7 cellular contexts compared by ENCODE assay signal in the genomic region with DNA sequence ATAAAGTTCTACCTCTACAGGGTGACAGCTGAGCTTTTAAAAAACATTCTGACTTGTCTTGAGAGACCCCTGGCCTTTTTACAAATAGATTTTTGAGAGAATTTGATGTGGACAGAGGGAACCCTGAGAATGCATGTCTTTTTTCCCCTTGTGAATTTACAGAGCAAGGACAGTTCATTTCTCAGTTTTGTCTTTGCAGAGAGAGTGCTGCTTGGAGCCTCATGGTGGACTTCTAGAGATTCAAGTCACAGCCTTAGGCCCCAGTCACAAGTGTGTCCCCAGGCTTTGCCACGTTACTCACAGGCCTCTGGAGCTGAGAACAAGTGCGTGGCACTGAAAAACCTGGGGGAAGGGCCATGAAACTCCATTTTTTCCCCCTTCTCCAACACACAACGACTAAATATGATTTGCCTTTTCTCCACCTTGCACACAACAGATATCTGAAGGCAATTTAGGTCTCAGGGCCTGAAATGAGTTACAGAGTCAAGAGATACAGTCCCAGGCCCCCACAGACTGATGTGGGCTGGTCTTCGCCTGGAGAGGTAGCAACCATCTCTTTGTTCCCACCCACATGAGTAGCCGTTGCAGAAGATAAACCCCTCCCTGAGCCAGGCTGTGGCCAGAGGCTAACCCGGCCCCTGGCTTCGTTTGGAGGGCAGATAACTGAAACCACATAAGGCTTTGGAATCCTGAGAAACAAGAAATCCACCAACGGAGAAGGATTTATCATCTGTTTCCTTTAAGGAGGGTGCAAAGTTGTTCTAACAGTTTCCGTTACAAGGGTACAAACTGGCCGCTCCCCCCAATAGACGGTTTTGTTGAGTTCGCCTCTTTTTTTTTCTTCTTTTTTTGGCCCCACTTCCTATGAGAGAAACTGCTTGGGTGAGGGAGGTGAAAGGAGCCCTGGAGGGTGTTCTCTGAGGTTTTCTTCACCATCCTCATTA. TPM values are rescaled to one million over a fixed set of nuclear protein-coding genes. Genes with fewer than 3 reads are reported as not detected.
DNase-seq lines count a peak whose midpoint lies in the region; ATAC-seq and TF ChIP-seq lines count a peak whose summit lies in the region.

No MANE protein-coding gene starts in this region.

- H3K27ac ChIP-seq in IMR-90 (ENCODE audit: insufficient read depth, low read length), result peak overlapping the region; percentile 95
- peak overlapping the region; percentile 97 to 100 for H3K27ac ChIP-seq in coronary artery

- no peaks in the 10 kb centered on the region for H3K9me3 ChIP-seq in IMR-90 (ENCODE audit: control insufficient read depth, insufficient read depth, low read length)

- peak overlapping the region; percentile 93 for H2BK120ac ChIP-seq in IMR-90 (ENCODE audit: low read depth, low read length)

- H4K8ac ChIP-seq in IMR-90 (ENCODE audit: low read depth in 2 of 2, low read length in 2 of 2), result peak overlapping the region; percentile 96 to 99

- peaks cover 18% of the 10 kb centered on the region for H3K9me1 ChIP-seq in IMR-90 (ENCODE audit: insufficient read depth, low read length)

- H4K5ac ChIP-seq in IMR-90 (ENCODE audit: low read depth, low read length), result peak overlapping the region; percentile 97

- BruUV-seq in IMR-90 (replicated peaks; lab: Mats Ljungman, UMichigan), result no TSS peak

- POLR2A ChIA-PET in IMR-90 (lab: Charles Lee; ENCODE audit: unreplicated experiment), result interaction anchor here (1.0 to 1.4 kb wide), 2 partner anchors 88 to 89 kb away, joined by 4 to 5 read pairs; no protein-coding TSS in a partner anchor

- WGBS in IMR-90 (ENCODE audit: extremely low coverage in 2 of 2, insufficient read length in 1 of 2), 2 experiments, result 60% methylated on average over 1 of the region's 12 CpGs; no CpG with 5 or more reads in 1 of the 2 experiments

- in situ Hi-C loops in IMR-90 (cut with MboI; ENCODE audit: low sequenced_read_pairs), result loop anchor here (5.0 kb wide), 1 partner anchor 94 kb away; no protein-coding TSS in a partner anchor

- intact Hi-C loops in IMR-90 (cut with micrococcal nuclease) (loop anchor here (1.0 kb wide), 1 partner anchor 14 kb away; no protein-coding TSS in a partner anchor), left colon (cut with DNase I, micrococcal nuclease) (loop anchor here in 1 of 2 donors (5.0 kb wide), 2 partner anchors 94 to 184 kb away; no protein-coding TSS in a partner anchor)

- peak overlapping the region; percentile 99 for H2AK9ac ChIP-seq in IMR-90 (replicated peaks; ENCODE audit: low read depth, low read length, poor library complexity)

- peaks cover 38 to 68% of the 10 kb centered on the region in 2 experiments for H3K79me1 ChIP-seq in IMR-90 (ENCODE audit: low read depth in 1 of 2, low read length in 2 of 2)

- peak overlapping the region; percentile 99 for H3K56ac ChIP-seq in IMR-90 (ENCODE audit: extremely low read depth, insufficient read depth, low read length)

- H3K14ac ChIP-seq in IMR-90 (replicated peaks; ENCODE audit: low read depth, low read length), result peak overlapping the region; percentile 100

- CTCF ChIA-PET in IMR-90 (lab: Yijun Ruan, JAX), result interaction anchor here (1.0 to 4.7 kb wide), 2 partner anchors 184 to 185 kb away, joined by 4 to 20 read pairs; no protein-coding TSS in a partner anchor

- H2AK5ac ChIP-seq in IMR-90 (ENCODE audit: low read depth, low read length), result peak overlapping the region; percentile 92

- H3K4me3 ChIP-seq in IMR-90 (ENCODE audit: insufficient read depth, low read depth, low read length), result peak overlapping the region; percentile 72
- H3K4me3 ChIP-seq in coronary artery, result peak overlapping the region; percentile 80

- H2BK20ac ChIP-seq in IMR-90 (ENCODE audit: low read depth, low read length), result peak overlapping the region; percentile 77

- H3K36me3 Mint-ChIP-seq in T-helper 2 cell treated with Interferon-gamma antibody and Interleukin-4, amounts not matched to agents 5 μg/mL and 100 μg/mL, for 36 hours (ENCODE audit: low read depth), result peaks cover 14% of the 10 kb centered on the region
- H3K36me3 Mint-ChIP-seq in stimulated activated memory B cell treated with anti-CD40 and anti-IgM and Interleukin-4, amounts not matched to agents 10 μg/mL and 1 μg/mL and 100 μg/mL, for 72 hours, result peaks cover 18% of the 10 kb centered on the region

- peak overlapping the region; percentile 93 for H3K9ac ChIP-seq in IMR-90 (ENCODE audit: low read depth, low read length)

- dilution Hi-C loops in IMR-90 (cut with HindIII; ENCODE audit: low sequenced_read_pairs, unreplicated experiment), result loop anchor here (25.0 kb wide), 1 partner anchor 199 kb away; no protein-coding TSS in a partner anchor

- no peaks in the 10 kb centered on the region for H3K9me3 Mint-ChIP-seq in T-helper 2 cell treated with Interferon-gamma antibody and Interleukin-4, amounts not matched to agents 5 μg/mL and 100 μg/mL, for 36 hours
- no peaks in the 10 kb centered on the region for H3K9me3 Mint-ChIP-seq in stimulated activated memory B cell treated with anti-CD40 and anti-IgM and Interleukin-4, amounts not matched to agents 10 μg/mL and 1 μg/mL and 100 μg/mL, for 72 hours

- H3K23ac ChIP-seq in IMR-90 (ENCODE audit: low read depth, low read length), result peak overlapping the region; percentile 97

- peaks cover 12% of the 10 kb centered on the region; the same call in 1 of the 2 replicates for H4K20me1 ChIP-seq in IMR-90 (ENCODE audit: insufficient read depth, low read length)

- H2AFZ ChIP-seq in IMR-90 (replicated peaks; ENCODE audit: low read length, poor library complexity), result peak overlapping the region; percentile 99

- H3K27me3 ChIP-seq in IMR-90 (ENCODE audit: control insufficient read depth, insufficient read depth, low read length), result no peaks in the 10 kb centered on the region

- peak overlapping the region; percentile 97 for H3K18ac ChIP-seq in IMR-90 (ENCODE audit: low read depth, low read length)

- no peak; the same call in 1 of the 2 replicates for TF ChIP-seq RAD21 in IMR-90 (IDR thresholded peaks at IDR 0.05; ENCODE audit: low read length)

- no peaks in the 10 kb centered on the region; the same call in 1 of the 2 replicates for H3K36me3 ChIP-seq in IMR-90 (ENCODE audit: control insufficient read depth, insufficient read depth, low read length)

- H3K4me3 Mint-ChIP-seq in T-helper 2 cell treated with Interferon-gamma antibody and Interleukin-4, amounts not matched to agents 5 μg/mL and 100 μg/mL, for 36 hours, result peak overlapping the region; percentile 94
- H3K4me3 Mint-ChIP-seq in stimulated activated memory B cell treated with anti-CD40 and anti-IgM and Interleukin-4, amounts not matched to agents 10 μg/mL and 1 μg/mL and 100 μg/mL, for 72 hours, result peak overlapping the region; percentile 98

- H3K27ac Mint-ChIP-seq in T-helper 2 cell treated with Interferon-gamma antibody and Interleukin-4, amounts not matched to agents 5 μg/mL and 100 μg/mL, for 36 hours, result peak overlapping the region; percentile 99
- H3K27ac Mint-ChIP-seq in stimulated activated memory B cell treated with anti-CD40 and anti-IgM and Interleukin-4, amounts not matched to agents 10 μg/mL and 1 μg/mL and 100 μg/mL, for 72 hours, result peak overlapping the region; percentile 99

- H3K4ac ChIP-seq in IMR-90 (ENCODE audit: low read depth, low read length), result peak overlapping the region; percentile 97

- H2BK5ac ChIP-seq in IMR-90 (ENCODE audit: low read depth, low read length, poor library complexity, severe bottlenecking), result peak overlapping the region; percentile 96

- ATAC-seq in IMR-90 (ENCODE audit: low read depth) (peak; percentile 47), left colon (peak; percentile 7), HG03095 (IDR thresholded peaks at IDR 0.05; ENCODE audit: unreplicated experiment) (no peak)
- peak; percentile 24 for ATAC-seq in stimulated activated memory B cell treated with anti-CD40 and anti-IgM and Interleukin-4, amounts not matched to agents 10 μg/mL and 1 μg/mL and 100 μg/mL, for 72 hours

- TF ChIP-seq CTCF in IMR-90 (conservative IDR thresholded peaks at IDR 0.05; ENCODE audit: low read depth, low read length) (no peak), coronary artery (IDR thresholded peaks at IDR 0.05) (no peak)

- TF ChIP-seq POLR2A in IMR-90 (IDR thresholded peaks at IDR 0.05; ENCODE audit: low read depth, low read length), result peak; percentile 52

- DNase-seq in GM04503 (ENCODE audit: low read depth), result peak; percentile 77
- DNase-seq in IMR-90, result peak; percentile 86
- peak; percentile 53 for DNase-seq in T-helper 2 cell treated with Interferon-gamma antibody and Interleukin-4, amounts not matched to agents 5 μg/mL and 100 μg/mL, for 36 hours (ENCODE audit: low spot score)
- peak; percentile 88 for DNase-seq in coronary artery (ENCODE audit: low spot score)
- DNase-seq in left colon, result peak; percentile 59 to 69

- peaks cover 35% of the 10 kb centered on the region for H3K4me1 ChIP-seq in IMR-90 (ENCODE audit: control insufficient read depth, insufficient read depth, low read length)

- H2BK15ac ChIP-seq in IMR-90 (ENCODE audit: low read depth, low read length), result peak overlapping the region; percentile 86

- peak overlapping the region; percentile 86 for H3K4me2 ChIP-seq in IMR-90 (ENCODE audit: low read depth, low read length)

- peak overlapping the region; percentile 100 for H4K91ac ChIP-seq in IMR-90 (ENCODE audit: insufficient read depth, low read depth, low read length)

- no peaks in the 10 kb centered on the region for H3K27me3 Mint-ChIP-seq in T-helper 2 cell treated with Interferon-gamma antibody and Interleukin-4, amounts not matched to agents 5 μg/mL and 100 μg/mL, for 36 hours (ENCODE audit: low read depth)
- H3K27me3 Mint-ChIP-seq in stimulated activated memory B cell treated with anti-CD40 and anti-IgM and Interleukin-4, amounts not matched to agents 10 μg/mL and 1 μg/mL and 100 μg/mL, for 72 hours, result no peaks in the 10 kb centered on the region

- H3K4me1 Mint-ChIP-seq in T-helper 2 cell treated with Interferon-gamma antibody and Interleukin-4, amounts not matched to agents 5 μg/mL and 100 μg/mL, for 36 hours (ENCODE audit: low read depth), result peaks cover 67% of the 10 kb centered on the region
- peaks cover 68% of the 10 kb centered on the region for H3K4me1 Mint-ChIP-seq in stimulated activated memory B cell treated with anti-CD40 and anti-IgM and Interleukin-4, amounts not matched to agents 10 μg/mL and 1 μg/mL and 100 μg/mL, for 72 hours

TF ChIP-seq in IMR-90, 13 proteins besides CTCF, POLR2A, EP300 and RAD21 (continues in another document):
- TF ChIP-seq MXI1 (IDR thresholded peaks at IDR 0.05; ENCODE audit: borderline replicate concordance, low read depth, low read length) (no peak), CEBPB (IDR thresholded peaks at IDR 0.05; ENCODE audit: low read depth, low read length) (peak; percentile 8; the same call in 1 of the 2 replicates)

RNA-seq across cellular contexts. Expression of gene PIGV, which starts 1.0 kb away (rescaled TPM):
- total RNA-seq in IMR-90 (2012; rRNA removed) (8.6 and 10.6 TPM in 2 replicates), left colon (10 to 100 TPM; 17.1 to 18.6 TPM)
- 6.9 and 7.2 TPM in 2 replicates for polyA plus RNA-seq in IMR-90 (2012; rRNA removed)
- 7.4 and 11.3 TPM in 2 replicates for polyA plus RNA-seq in IMR-90 (2012; cell fraction: cytosol; rRNA removed)
- polyA plus RNA-seq in IMR-90 (2012; cell fraction: nucleus; rRNA removed; ENCODE audit: low replicate concordance), result 10.5 and 15.8 TPM in 2 replicates

RNA-seq across cellular contexts. Expression of gene ZDHHC18, which starts 39.8 kb away (rescaled TPM):
- 9.4 and 12.5 TPM in 2 replicates for total RNA-seq in IMR-90 (2012; rRNA removed)
- 37.0 and 38.4 TPM in 2 replicates for polyA plus RNA-seq in IMR-90 (2012; rRNA removed)
- polyA plus RNA-seq in IMR-90 (2012; cell fraction: cytosol; rRNA removed), result 16.2 and 37.8 TPM in 2 replicates
- polyA plus RNA-seq in IMR-90 (2012; cell fraction: nucleus; rRNA removed; ENCODE audit: low replicate concordance), result 40.6 and 50.7 TPM in 2 replicates
- 10 to 100 TPM; 22.2 to 25.8 TPM for total RNA-seq in left colon
